Comparison of ENCODE assay signal across 1 cellular context in genomic region chr11:44065851-44066731, GRCh38.
A peak's percentile ranks its signal among the peaks of the same experiment; 100 is the strongest.
TF ChIP-seq lines count a peak whose summit lies in the region.

Gene ACCS, plus strand, starts transcription at chr11:44066270. Its CDS starts 1,358 bp downstream, at chr11:44067628.

TF ChIP-seq in WTC11, 78 proteins besides CTCF, POLR2A, EP300 and RAD21 (continued from another document):
- TF ChIP-seq ZNF532 (CRISPR knock-in tag; IDR thresholded peaks at IDR 0.05; ENCODE audit: borderline replicate concordance) (no peak), JAZF1 (CRISPR knock-in tag; IDR thresholded peaks at IDR 0.05) (no peak), CREB1 (CRISPR knock-in tag; IDR thresholded peaks at IDR 0.05) (no peak), HMGXB4 (CRISPR knock-in tag; IDR thresholded peaks at IDR 0.05) (peak; percentile 96), MYBL2 (CRISPR knock-in tag; IDR thresholded peaks at IDR 0.05) (peak; percentile 84), CBFB (CRISPR knock-in tag; IDR thresholded peaks at IDR 0.05; ENCODE audit: low read depth) (no peak), FOXJ3 (CRISPR knock-in tag; IDR thresholded peaks at IDR 0.05; ENCODE audit: borderline replicate concordance) (no peak), IRF2 (CRISPR knock-in tag; IDR thresholded peaks at IDR 0.05; ENCODE audit: borderline replicate concordance, low read depth) (no peak), ZNF121 (CRISPR knock-in tag; IDR thresholded peaks at IDR 0.05) (no peak), FOXP1 (CRISPR knock-in tag; IDR thresholded peaks at IDR 0.05; ENCODE audit: borderline replicate concordance) (peak; percentile 81), IRF1 (CRISPR knock-in tag; IDR thresholded peaks at IDR 0.05) (no peak), ZBTB43 (CRISPR knock-in tag; IDR thresholded peaks at IDR 0.05) (peak; percentile 67; the same call in 1 of the 2 replicates), KAT7 (CRISPR knock-in tag; IDR thresholded peaks at IDR 0.05; ENCODE audit: borderline replicate concordance) (peak; percentile 94; the same call in 1 of the 2 replicates), EMX1 (CRISPR knock-in tag; IDR thresholded peaks at IDR 0.05) (no peak), PREB (CRISPR knock-in tag; IDR thresholded peaks at IDR 0.05; ENCODE audit: borderline replicate concordance) (no peak), E2F5 (CRISPR knock-in tag; IDR thresholded peaks at IDR 0.05) (peak; percentile 76; the same call in 1 of the 2 replicates), ERG (CRISPR knock-in tag; IDR thresholded peaks at IDR 0.05) (no peak), ZSCAN18 (CRISPR knock-in tag; IDR thresholded peaks at IDR 0.05) (no peak), TEAD1 (CRISPR knock-in tag; IDR thresholded peaks at IDR 0.05) (0 out of 2 replicates have a peak, but pooled peaks have one; percentile 12), HMGA2 (CRISPR knock-in tag; IDR thresholded peaks at IDR 0.05) (no peak), STAT6 (CRISPR knock-in tag; conservative IDR thresholded peaks at IDR 0.05; ENCODE audit: low read depth) (no peak), ZBTB21 (CRISPR knock-in tag; IDR thresholded peaks at IDR 0.05; ENCODE audit: borderline replicate concordance) (no peak), RORB (CRISPR knock-in tag; IDR thresholded peaks at IDR 0.05) (no peak), AR (CRISPR knock-in tag; IDR thresholded peaks at IDR 0.05) (no peak), NR2C2 (CRISPR knock-in tag; IDR thresholded peaks at IDR 0.05) (no peak), JUN (CRISPR knock-in tag; IDR thresholded peaks at IDR 0.05) (no peak), ZNF671 (CRISPR knock-in tag; IDR thresholded peaks at IDR 0.05) (no peak; the same call in 1 of the 2 replicates), ZNF416 (CRISPR knock-in tag; IDR thresholded peaks at IDR 0.05) (no peak), TCF7 (CRISPR knock-in tag; IDR thresholded peaks at IDR 0.05; ENCODE audit: low read depth) (no peak), MXD4 (CRISPR knock-in tag; IDR thresholded peaks at IDR 0.05; ENCODE audit: borderline replicate concordance) (no peak)
